Comparison of ENCODE assay signal across 8 cellular contexts in the genomic region with DNA sequence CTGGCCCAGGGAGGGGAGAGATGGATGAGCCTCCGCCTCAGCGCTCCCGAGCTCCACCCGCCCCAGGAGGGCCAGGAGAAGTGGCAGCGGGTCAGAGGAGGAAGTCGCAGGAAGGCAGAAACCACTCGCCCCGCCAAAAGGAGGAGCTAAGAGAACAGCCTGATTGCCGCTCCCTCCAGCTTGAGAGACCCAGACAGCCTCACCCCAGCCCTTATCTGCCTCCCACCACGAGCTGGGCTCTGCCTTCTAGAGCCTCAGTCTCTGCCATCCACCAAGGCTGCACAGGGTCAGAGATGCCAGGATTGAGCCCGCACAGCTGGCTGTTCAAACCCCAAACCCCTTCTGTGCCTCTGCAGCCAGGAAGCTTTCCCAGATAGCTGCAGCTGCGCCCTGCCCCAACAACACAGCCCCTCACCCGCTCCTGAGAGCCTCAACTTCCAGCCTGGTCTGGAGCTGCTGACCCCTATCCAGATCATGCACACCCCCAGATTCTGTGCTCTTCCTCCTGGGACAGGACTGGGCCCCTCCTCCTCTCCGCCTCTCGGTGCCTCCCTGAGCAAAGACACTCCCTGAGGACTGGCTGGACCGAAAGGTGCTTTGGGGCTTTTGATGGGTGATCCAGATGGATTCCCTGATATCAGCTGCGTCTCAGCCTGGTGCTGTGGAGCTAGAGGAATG. TPM values are rescaled to one million over a fixed set of nuclear protein-coding genes. Genes with fewer than 3 reads are reported as not detected.
DNase-seq lines count a peak whose midpoint lies in the region; ATAC-seq and TF ChIP-seq lines count a peak whose summit lies in the region.

No MANE protein-coding gene starts in this region.

- H3K9me3 ChIP-seq in OCI-LY3 (ENCODE audit: insufficient read depth, low read length) (0 out of 2 replicates have a peak, but pooled peaks cover 5% of the 10 kb centered on the region), tibial nerve (no peaks in the 10 kb centered on the region)

- H3K27me3 ChIP-seq in OCI-LY3 (ENCODE audit: low read depth, low read length) (no peaks in the 10 kb centered on the region), tibial nerve (peaks cover 0 to 61% of the 10 kb centered on the region in 2 donors)

- peaks cover 28% of the 10 kb centered on the region for H4K20me1 ChIP-seq in OCI-LY3 (ENCODE audit: insufficient read depth, low read length)

- H3K4me3 ChIP-seq in OCI-LY3 (ENCODE audit: low read length) = peak overlapping the region; percentile 99
- no peak overlapping the region for H3K4me3 ChIP-seq in fibroblast of the aortic adventitia (ENCODE audit: low read depth, low read length)
- H3K4me3 ChIP-seq in tibial nerve = peak overlapping the region; percentile 3 to 63 (median 40)

- H3K36me3 ChIP-seq in OCI-LY3 (replicated peaks; ENCODE audit: low read depth, low read length) (peaks cover 18% of the 10 kb centered on the region), tibial nerve (no peaks in the 10 kb centered on the region)

- WGBS in tibial nerve, 2 donors = 16 to 18% methylated on average over 16 to 17 of the region's 17 CpGs

- H3K4me2 ChIP-seq in OCI-LY3 (ENCODE audit: low read length) = peak overlapping the region; percentile 95

- peaks cover 59% of the 10 kb centered on the region for H3K4me1 ChIP-seq in OCI-LY3 (ENCODE audit: low read length)
- peaks cover 0 to 31% (median 13%) of the 10 kb centered on the region in 4 donors for H3K4me1 ChIP-seq in tibial nerve

- peak; percentile 32 for ATAC-seq in HG03521 (IDR thresholded peaks at IDR 0.05; ENCODE audit: unreplicated experiment)
- ATAC-seq in omental fat pad (ENCODE audit: low FRiP score) = peak; percentile 7
- no peak for ATAC-seq in GM19035 (IDR thresholded peaks at IDR 0.05; ENCODE audit: unreplicated experiment)

- peaks cover 39% of the 10 kb centered on the region for H3K79me2 ChIP-seq in OCI-LY3 (ENCODE audit: low read length)

- TF ChIP-seq CTCF in OCI-LY3 (IDR thresholded peaks at IDR 0.05; ENCODE audit: low read depth, low read length) = peak; percentile 25
- TF ChIP-seq CTCF in fibroblast of the aortic adventitia (IDR thresholded peaks at IDR 0.05; ENCODE audit: insufficient read depth, low read length) = no peak
- TF ChIP-seq CTCF in omental fat pad (IDR thresholded peaks at IDR 0.05) = no peak
- no peak for TF ChIP-seq CTCF in tibial nerve (IDR thresholded peaks at IDR 0.05)

- peak overlapping the region; percentile 34; the same call in 1 of the 2 replicates for H2AFZ ChIP-seq in OCI-LY3 (ENCODE audit: low read depth, low read length)

- DNase-seq in ELR (ENCODE audit: low read depth) (peak; percentile 69), activated T-cell treated with anti-CD3 and anti-CD28 coated beads for 4 hours (peak; percentile 42), fibroblast of the aortic adventitia (ENCODE audit: low read depth) (peak; percentile 15), omental fat pad (ENCODE audit: low spot score) (no peak), tibial nerve (ENCODE audit: low spot score in 2 of 2) (peak; percentile 31)

- TF ChIP-seq POLR2A in tibial nerve (IDR thresholded peaks at IDR 0.05) = no peak

- H3K27ac ChIP-seq in OCI-LY3 (ENCODE audit: low read length) (peak overlapping the region; percentile 91), tibial nerve (peak overlapping the region in 1 of 4 donors; percentile 80)

- peak overlapping the region; percentile 78 for H3K9ac ChIP-seq in OCI-LY3 (ENCODE audit: low read length)

- TF ChIP-seq EP300 in tibial nerve (IDR thresholded peaks at IDR 0.05) = no peak

RNA-seq across cellular contexts. Expression of a gene that starts 1.0 kb away (rescaled TPM):
- total RNA-seq in fibroblast of the aortic adventitia (ENCODE audit: low replicate concordance) (2.0 and 2.3 TPM in 2 replicates), omental fat pad (10 to 100 TPM in 1 of 4 donors, 1 to 10 TPM in 3; 2.9 to 12.3 (median 5.5) TPM), tibial nerve (10 to 100 TPM in 2 of 4 donors, 1 to 10 TPM in 2; 5.9 to 12.9 (median 9.1) TPM)

RNA-seq across cellular contexts. Expression of a gene that starts 49.0 kb away (rescaled TPM):
- total RNA-seq in fibroblast of the aortic adventitia (ENCODE audit: low replicate concordance) = not detected in 2 replicates
- total RNA-seq in omental fat pad = 1 to 10 TPM; 1.1 to 4.7 (median 2.7) TPM
- 1 to 10 TPM in 3 of 4 donors, under 1 TPM in 1; 0.87 to 8.6 (median 4.9) TPM for total RNA-seq in tibial nerve
